Comparison of ENCODE assay signal across 11 cellular contexts in genomic region chr4:13920901-13921300, GRCh38.
A peak's percentile ranks its signal among the peaks of the same experiment; 100 is the strongest.
DNase-seq lines count a peak whose midpoint lies in the region; ATAC-seq, FAIRE-seq and TF ChIP-seq lines count a peak whose summit lies in the region.
"Had no signal": no experiment of that assay in that cellular context is flagged by ENCODE, and none has a peak within 500 bp of the region (broad histone marks: within the 10 kb centered on the region; RNA-seq: fewer than 3 reads in every experiment).

No MANE protein-coding gene starts in this region.

- H4K20me1 ChIP-seq in mammary epithelial cell (ENCODE audit: insufficient read depth, low read length) = no peaks in the 10 kb centered on the region

- no peaks in the 10 kb centered on the region for H3K27me3 Mint-ChIP-seq in activated T-cell treated with anti-CD3 and anti-CD28 coated beads, Interleukin-2, amount 50 U/mL, for 4 hours (ENCODE audit: low read depth)
- H3K27me3 Mint-ChIP-seq: effector memory CD8-positive, alpha-beta T cell had no signal

- H3K79me2 ChIP-seq in mammary epithelial cell (ENCODE audit: insufficient read depth, low read length) = no peaks in the 10 kb centered on the region

- dilution Hi-C loops in mammary epithelial cell (cut with HindIII; ENCODE audit: low sequenced_read_pairs) = loop anchor here (5.0 kb wide), 1 partner anchor 61 kb away; no protein-coding TSS in a partner anchor

- ATAC-seq in Right ventricle myocardium superior (ENCODE audit: poor library complexity) (peak; percentile 68), GM19035 (IDR thresholded peaks at IDR 0.05; ENCODE audit: unreplicated experiment) (no peak)
- ATAC-seq in activated T-cell treated with anti-CD3 and anti-CD28 coated beads, Interleukin-2, amount 50 U/mL, for 4 hours = no peak
- ATAC-seq: effector memory CD8-positive, alpha-beta T cell had no signal

- H3K27ac ChIP-seq in left ventricle myocardium inferior (replicated peaks) (no peak overlapping the region), mammary epithelial cell (ENCODE audit: insufficient read depth, low read depth, low read length) (peak overlapping the region; percentile 100)
- H3K27ac ChIP-seq: spleen had no signal

- in situ Hi-C loops in mammary epithelial cell (cut with MboI; ENCODE audit: low sequenced_read_pairs in 2 of 2) = no loop called here

- H2AFZ ChIP-seq in mammary epithelial cell (ENCODE audit: low read depth, low read length) = no peak overlapping the region

- peaks cover 3% of the 10 kb centered on the region for H3K9me3 ChIP-seq in left ventricle myocardium inferior (replicated peaks)
- no peaks in the 10 kb centered on the region for H3K9me3 ChIP-seq in mammary epithelial cell (replicated peaks; ENCODE audit: insufficient read depth, low read length)
- H3K9me3 ChIP-seq: spleen had no signal

- intact Hi-C loops in Right ventricle myocardium superior (cut with DNase I) = no loop called here
- intact Hi-C loops in left ventricle myocardium inferior (cut with micrococcal nuclease) = no loop called here
- intact Hi-C loops in mammary epithelial cell (cut with micrococcal nuclease) = loop anchor here (1.0 to 10.0 kb wide), 11 partner anchors 14 to 1084 kb away; partner anchors contain the start of gene CPEB2

- no peaks in the 10 kb centered on the region for H3K27me3 ChIP-seq in left ventricle myocardium inferior (ENCODE audit: low read depth)
- no peaks in the 10 kb centered on the region for H3K27me3 ChIP-seq in mammary epithelial cell (ENCODE audit: insufficient read depth, low read length)
- H3K27me3 ChIP-seq: spleen had no signal

- DNase-seq in Right ventricle myocardium superior (no peak), left ventricle myocardium inferior (no peak), mammary epithelial cell (peak; percentile 100)
- DNase-seq in activated naive CD4-positive, alpha-beta T cell treated with anti-CD3 and anti-CD28 coated beads, Interleukin-2, amount 50 U/mL, for 16 hours = no peak
- DNase-seq in activated T-cell treated with anti-CD3 and anti-CD28 coated beads, Interleukin-2, amount 50 U/mL, for 4 hours = no peak
- DNase-seq in activated CD4-positive, alpha-beta T cell treated with anti-CD3 and anti-CD28 coated beads for 1 hour = no peak
- DNase-seq: AML-193; effector memory CD8-positive, alpha-beta T cell; spleen had no signal

- H3K4me1 ChIP-seq in left ventricle myocardium inferior = no peaks in the 10 kb centered on the region
- H3K4me1 ChIP-seq in mammary epithelial cell (ENCODE audit: insufficient read depth, low read length) = peaks cover 52% of the 10 kb centered on the region
- H3K4me1 ChIP-seq: spleen had no signal

- H3K4me3 ChIP-seq in left ventricle myocardium inferior = no peak overlapping the region
- no peak overlapping the region for H3K4me3 ChIP-seq in mammary epithelial cell (replicated peaks in 1 of 3; ENCODE audit: insufficient read depth in 1 of 3, low read depth in 2 of 3, low read length in 3 of 3)
- H3K4me3 ChIP-seq: spleen had no signal

- H3K36me3 ChIP-seq in left ventricle myocardium inferior (no peaks in the 10 kb centered on the region), mammary epithelial cell (ENCODE audit: insufficient read depth, low read length) (no peaks in the 10 kb centered on the region)
- H3K36me3 ChIP-seq: spleen had no signal

- 0% methylated on average over 3 of the region's 3 CpGs for WGBS in mammary epithelial cell (ENCODE audit: low coverage, missing lambda C conversion rate)

- CTCF ChIA-PET in mammary epithelial cell (lab: Charles Lee; ENCODE audit: low non-redundant PET) = no interaction called here

- peaks cover 4% of the 10 kb centered on the region for H3K9me3 Mint-ChIP-seq in activated T-cell treated with anti-CD3 and anti-CD28 coated beads, Interleukin-2, amount 50 U/mL, for 4 hours

- peak overlapping the region; percentile 63 for H3K4me2 ChIP-seq in mammary epithelial cell (ENCODE audit: insufficient read depth, low read depth, low read length)

- no peaks in the 10 kb centered on the region for H3K4me1 Mint-ChIP-seq in activated T-cell treated with anti-CD3 and anti-CD28 coated beads, Interleukin-2, amount 50 U/mL, for 4 hours (ENCODE audit: low read depth)

- no peak for TF ChIP-seq CTCF in left ventricle myocardium inferior (IDR thresholded peaks at IDR 0.05; ENCODE audit: borderline replicate concordance)
- no peak for TF ChIP-seq CTCF in mammary epithelial cell (conservative IDR thresholded peaks at IDR 0.05 in 1 of 2, IDR thresholded peaks at IDR 0.05 in 1 of 2; ENCODE audit: extremely low read depth in 1 of 2, insufficient read depth in 1 of 2, low read depth in 1 of 2, low read length in 2 of 2)

- no peaks in the 10 kb centered on the region for H3K36me3 Mint-ChIP-seq in activated T-cell treated with anti-CD3 and anti-CD28 coated beads, Interleukin-2, amount 50 U/mL, for 4 hours (ENCODE audit: insufficient read depth)

- H3K9ac ChIP-seq in mammary epithelial cell (ENCODE audit: insufficient read depth, low read length) = peak overlapping the region; percentile 90

- peak; percentile 76 for FAIRE-seq in islet of Langerhans (lab: Jason Lieb, UNC)

- no TSS peak for BruUV-seq in mammary epithelial cell (replicated peaks; lab: Mats Ljungman, UMichigan)

- H3K4me3 Mint-ChIP-seq in activated T-cell treated with anti-CD3 and anti-CD28 coated beads, Interleukin-2, amount 50 U/mL, for 4 hours = no peak overlapping the region
- H3K4me3 Mint-ChIP-seq: effector memory CD8-positive, alpha-beta T cell had no signal
